ENCODE assay signal across 21 cellular contexts in genomic region chr17:71068351-71068750, GRCh38.
DNase-seq lines count a peak whose midpoint lies in the region; TF ChIP-seq lines count a peak whose summit lies in the region.
"Had no signal": no experiment of that assay in that cellular context is flagged by ENCODE, and none has a peak within 500 bp of the region (broad histone marks: within the 10 kb centered on the region; RNA-seq: fewer than 3 reads in every experiment).

No MANE protein-coding gene starts in this region.

- H2AFZ ChIP-seq in mesenchymal stem cell (ENCODE audit: low read depth, low read length), result no peak overlapping the region

- peak; percentile 55 for DNase-seq in LHCN-M2 (ENCODE audit: low read depth)
- DNase-seq in choroid plexus epithelial cell (ENCODE audit: low read depth), result peak; percentile 60
- DNase-seq in mesenchymal stem cell, result no peak
- peak; percentile 38 for DNase-seq in stromal cell of bone marrow (ENCODE audit: low read depth)
- DNase-seq in AG20443 (ENCODE audit: low spot score), result no peak
- DNase-seq in right atrium auricular region (ENCODE audit: low spot score), result no peak
- DNase-seq in GM19238 (ENCODE audit: insufficient read length, low spot score), result no peak
- DNase-seq: ACHN, AML-193, DMS79 treated with DMSO at 0.1 percent for 48 hours, HFFc6, KG1, MV-4-11, NCI-H187, NCI-H2227 treated with DMSO at 0.1 percent for 48 hours, NCI-H510A treated with DMSO at 0.1 percent for 48 hours, NCI-H82, OCI-M1, RPMI8226, SIG-M5 had no signal

- no peak overlapping the region for H4K91ac ChIP-seq in mesenchymal stem cell (ENCODE audit: low read length)

- H3K23ac ChIP-seq in mesenchymal stem cell (ENCODE audit: low read length in 2 of 2), result no peak overlapping the region

- H3K18ac ChIP-seq in mesenchymal stem cell (ENCODE audit: low read depth in 1 of 2, low read length in 2 of 2), result no peak overlapping the region

- H4K8ac ChIP-seq in mesenchymal stem cell (ENCODE audit: low read length), result no peak overlapping the region

- H3K27ac ChIP-seq in mesenchymal stem cell (ENCODE audit: low read length, poor library complexity, severe bottlenecking) (peak overlapping the region; percentile 37), right atrium auricular region (no peak overlapping the region)
- H3K27ac ChIP-seq: C4-2B had no signal

- H3K4me2 ChIP-seq in mesenchymal stem cell (ENCODE audit: low read length, poor library complexity, severe bottlenecking), result no peak overlapping the region

- TF ChIP-seq CTCF in choroid plexus epithelial cell (conservative IDR thresholded peaks at IDR 0.05; ENCODE audit: low read depth, low read length) (no peak), right atrium auricular region (IDR thresholded peaks at IDR 0.05) (no peak)

- no peaks in the 10 kb centered on the region for H3K36me3 ChIP-seq in mesenchymal stem cell (ENCODE audit: control insufficient read depth in 1 of 2, insufficient read depth in 2 of 2, low read depth in 1 of 2, low read length in 2 of 2)
- H3K36me3 ChIP-seq in right atrium auricular region, result no peaks in the 10 kb centered on the region

- H2BK12ac ChIP-seq in mesenchymal stem cell (ENCODE audit: low read length in 2 of 2), result no peak overlapping the region

- no peak overlapping the region for H2BK5ac ChIP-seq in mesenchymal stem cell (ENCODE audit: low read depth, low read length, poor library complexity, severe bottlenecking)

- H2BK120ac ChIP-seq in mesenchymal stem cell (ENCODE audit: low read depth, low read length), result no peak overlapping the region

- H3K4me3 ChIP-seq in choroid plexus epithelial cell (ENCODE audit: low read depth, low read length) (no peak overlapping the region), mesenchymal stem cell (ENCODE audit: insufficient read depth in 1 of 2, low read depth in 1 of 2, low read length in 2 of 2) (no peak overlapping the region), right atrium auricular region (no peak overlapping the region)

- H3K4me1 ChIP-seq in mesenchymal stem cell (ENCODE audit: control insufficient read depth, insufficient read depth, low read depth, low read length), result no peaks in the 10 kb centered on the region
- H3K4me1 ChIP-seq in right atrium auricular region, result no peaks in the 10 kb centered on the region

- H3K9me3 ChIP-seq in mesenchymal stem cell (ENCODE audit: control insufficient read depth, low read length) (no peaks in the 10 kb centered on the region), right atrium auricular region (no peaks in the 10 kb centered on the region)

- H3K9ac ChIP-seq in mesenchymal stem cell (ENCODE audit: low read length), result peak overlapping the region; percentile 63

- no peaks in the 10 kb centered on the region for H3K79me1 ChIP-seq in mesenchymal stem cell (replicated peaks; ENCODE audit: low read length, poor library complexity, severe bottlenecking)

- H3K27me3 ChIP-seq in mesenchymal stem cell (ENCODE audit: control insufficient read depth in 1 of 2, insufficient read depth in 1 of 2, low read length in 2 of 2), result no peaks in the 10 kb centered on the region
- H3K27me3 ChIP-seq in right atrium auricular region, result no peaks in the 10 kb centered on the region

- H2BK15ac ChIP-seq in mesenchymal stem cell (ENCODE audit: low read depth, poor library complexity, severe bottlenecking), result no peak overlapping the region

- H2AK5ac ChIP-seq in mesenchymal stem cell (ENCODE audit: low read length, severe bottlenecking), result no peak overlapping the region

- no peak overlapping the region for H3K4ac ChIP-seq in mesenchymal stem cell (ENCODE audit: low read depth in 1 of 2, low read length in 2 of 2)

- no peak overlapping the region for H3K14ac ChIP-seq in mesenchymal stem cell (ENCODE audit: low read length in 2 of 2)

Comparison
In these comparisons a context has a peak if more than half of its experiments do, and no peak if none do; other contexts are left out.
1. DNase-seq: peak in LHCN-M2 (single experiment), choroid plexus epithelial cell (single experiment) and stromal cell of bone marrow (single experiment); none in mesenchymal stem cell (single experiment), AG20443 (single experiment), right atrium auricular region (single experiment) and GM19238 (single experiment).